13 cellular contexts compared by ENCODE assay signal in the genomic region with DNA sequence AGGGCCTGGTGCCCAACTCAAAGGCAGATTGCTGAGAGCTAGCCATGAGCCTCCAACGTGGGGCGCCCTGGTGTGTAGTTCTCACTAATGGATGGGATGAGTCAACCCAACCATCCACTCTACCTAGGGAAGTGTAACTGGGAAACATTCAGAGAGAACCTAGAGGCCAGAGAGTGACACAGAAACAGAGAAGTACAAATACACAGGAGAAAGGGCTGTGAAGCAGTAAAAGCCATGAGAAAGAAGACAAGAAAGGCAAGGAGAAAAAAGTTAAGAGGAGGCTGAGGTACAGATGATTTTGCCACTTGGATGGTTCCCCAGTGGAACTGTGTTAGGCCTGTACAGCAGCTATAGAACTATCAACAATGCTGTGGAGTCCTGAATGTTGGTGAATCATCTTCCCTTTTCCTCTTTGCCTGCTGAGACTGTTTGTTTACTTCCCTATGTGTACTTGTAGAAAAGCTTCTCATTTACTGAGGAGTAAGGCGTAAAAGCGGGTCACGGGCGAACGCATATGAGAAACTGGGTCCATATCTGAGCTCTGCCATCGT. TPM values are rescaled to one million over a fixed set of nuclear protein-coding genes. Genes with fewer than 3 reads are reported as not detected.
DNase-seq lines count a peak whose midpoint lies in the region; ATAC-seq, FAIRE-seq and TF ChIP-seq lines count a peak whose summit lies in the region.
"Had no signal": no experiment of that assay in that cellular context is flagged by ENCODE, and none has a peak within 500 bp of the region (broad histone marks: within the 10 kb centered on the region; RNA-seq: fewer than 3 reads in every experiment).

No MANE protein-coding gene starts in this region.

- no peak overlapping the region for H3K4me3 ChIP-seq in fibroblast of pulmonary artery (replicated peaks; ENCODE audit: low read depth, low read length)

- H3K27ac Mint-ChIP-seq in T-helper 1 cell treated with Interleukin-12 subunit alpha and Interleukin-12 subunit beta and Interleukin-4 antibody, amounts not matched to agents 30 μg/mL and 1 μg/mL, for 36 hours: peak overlapping the region; percentile 45
- H3K27ac Mint-ChIP-seq: T-cell had no signal

- peaks cover 20% of the 10 kb centered on the region for H3K36me3 Mint-ChIP-seq in T-helper 1 cell treated with Interleukin-12 subunit alpha and Interleukin-12 subunit beta and Interleukin-4 antibody, amounts not matched to agents 30 μg/mL and 1 μg/mL, for 36 hours (ENCODE audit: low read depth)

- no peak overlapping the region for H3K4me3 Mint-ChIP-seq in T-helper 1 cell treated with Interleukin-12 subunit alpha and Interleukin-12 subunit beta and Interleukin-4 antibody, amounts not matched to agents 30 μg/mL and 1 μg/mL, for 36 hours
- H3K4me3 Mint-ChIP-seq: T-cell had no signal

- H3K27me3 Mint-ChIP-seq in T-helper 1 cell treated with Interleukin-12 subunit alpha and Interleukin-12 subunit beta and Interleukin-4 antibody, amounts not matched to agents 30 μg/mL and 1 μg/mL, for 36 hours (ENCODE audit: low read depth): no peaks in the 10 kb centered on the region
- H3K27me3 Mint-ChIP-seq: T-cell had no signal

- no peak for FAIRE-seq in RCC 7860 (lab: Jason Lieb, UNC)

- ATAC-seq in HG03196 (IDR thresholded peaks at IDR 0.05; ENCODE audit: unreplicated experiment): no peak
- ATAC-seq: T-cell had no signal

- TF ChIP-seq CTCF in fibroblast of pulmonary artery (IDR thresholded peaks at IDR 0.05; ENCODE audit: low read length, missing control alignments): no peak

- DNase-seq in T-helper 1 cell (no peak), RCC 7860 (ENCODE audit: low spot score) (peak; percentile 34), fibroblast of pulmonary artery (ENCODE audit: low read depth) (peak; percentile 42), pulmonary artery endothelial cell (ENCODE audit: low read depth, low spot score) (peak; percentile 32), NCI-H510A (lab: John Stamatoyannopoulos, UW) (no peak), KG1 (lab: John Stamatoyannopoulos, UW) (no peak)
- DNase-seq: activated effector memory CD4-positive, alpha-beta T cell treated with anti-CD3 and anti-CD28 coated beads, Interleukin-2, amount 50 U/mL, for 16 hours; effector CD8-positive, alpha-beta T cell; NCI-H2081 treated with DMSO at 0.1 percent for 48 hours; stimulated activated CD8-positive, alpha-beta memory T cell treated with anti-CD3 and anti-CD28 coated beads, Interleukin-4, amount 100 ng/mL, for 48 hours; T-cell had no signal

- peaks cover 65% of the 10 kb centered on the region for H3K4me1 Mint-ChIP-seq in T-helper 1 cell treated with Interleukin-12 subunit alpha and Interleukin-12 subunit beta and Interleukin-4 antibody, amounts not matched to agents 30 μg/mL and 1 μg/mL, for 36 hours (ENCODE audit: low read depth)

- H3K9me3 Mint-ChIP-seq in T-helper 1 cell treated with Interleukin-12 subunit alpha and Interleukin-12 subunit beta and Interleukin-4 antibody, amounts not matched to agents 30 μg/mL and 1 μg/mL, for 36 hours: peaks cover 2% of the 10 kb centered on the region
- H3K9me3 Mint-ChIP-seq: T-cell had no signal

RNA-seq across cellular contexts. Expression of gene MAN1A1, which starts 39.0 kb away (rescaled TPM):
- total RNA-seq in pulmonary artery endothelial cell: 29.6 and 35.7 TPM in 2 replicates

Comparison
In these comparisons a context has a peak if more than half of its experiments do, and no peak if none do; other contexts are left out.
1. DNase-seq: peak in RCC 7860 (single experiment), fibroblast of pulmonary artery (single experiment) and pulmonary artery endothelial cell (single experiment); none in T-helper 1 cell (0 of 5), NCI-H510A (single experiment) and KG1 (single experiment).